Comparison of ENCODE assay signal across 8 cellular contexts in the genomic region with DNA sequence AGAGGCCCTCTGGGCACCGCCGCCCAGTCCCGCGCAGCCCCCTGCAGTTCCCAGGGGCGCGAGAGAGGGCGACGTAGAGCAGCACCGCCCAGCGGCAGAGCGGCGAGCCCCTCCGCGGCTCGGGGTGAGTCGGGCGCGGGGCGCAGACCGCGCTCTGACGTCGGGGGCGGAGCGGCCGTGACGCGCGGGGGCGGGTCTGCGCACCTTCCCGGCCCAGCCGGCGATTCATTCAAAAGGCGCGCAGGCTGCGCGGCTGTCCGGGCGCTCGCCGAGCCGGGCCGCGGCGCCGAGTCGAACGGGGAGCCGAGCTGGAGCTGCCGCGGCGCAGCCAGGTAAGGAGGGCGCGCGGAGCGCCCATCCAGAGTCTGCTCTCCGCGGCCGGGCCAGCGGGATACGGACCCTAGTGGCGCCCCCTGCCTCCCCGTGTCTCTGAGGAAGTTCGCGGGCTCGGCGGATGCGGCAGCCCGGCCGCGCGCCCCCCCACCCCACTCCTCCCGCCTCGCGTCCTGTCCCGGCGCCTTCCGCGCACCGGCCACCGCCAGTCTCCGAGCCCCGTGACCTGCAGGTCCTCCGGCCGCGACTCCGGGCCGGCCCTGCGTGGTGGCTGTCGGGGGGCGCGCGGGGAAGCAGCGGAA. TPM values are rescaled to one million over a fixed set of nuclear protein-coding genes. Genes with fewer than 3 reads are reported as not detected.
A peak's percentile ranks its signal among the peaks of the same experiment; 100 is the strongest.
DNase-seq lines count a peak whose midpoint lies in the region; ATAC-seq and TF ChIP-seq lines count a peak whose summit lies in the region.

A gene with protein sequence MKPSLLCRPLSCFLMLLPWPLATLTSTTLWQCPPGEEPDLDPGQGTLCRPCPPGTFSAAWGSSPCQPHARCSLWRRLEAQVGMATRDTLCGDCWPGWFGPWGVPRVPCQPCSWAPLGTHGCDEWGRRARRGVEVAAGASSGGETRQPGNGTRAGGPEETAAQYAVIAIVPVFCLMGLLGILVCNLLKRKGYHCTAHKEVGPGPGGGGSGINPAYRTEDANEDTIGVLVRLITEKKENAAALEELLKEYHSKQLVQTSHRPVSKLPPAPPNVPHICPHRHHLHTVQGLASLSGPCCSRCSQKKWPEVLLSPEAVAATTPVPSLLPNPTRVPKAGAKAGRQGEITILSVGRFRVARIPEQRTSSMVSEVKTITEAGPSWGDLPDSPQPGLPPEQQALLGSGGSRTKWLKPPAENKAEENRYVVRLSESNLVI (plus strand): TSS at position 232 of the 635 bp plus-strand sequence. CDS start 12,738 bp downstream, outside the sequence.

- H3K36me3 ChIP-seq in BE2C, result no peaks in the 10 kb centered on the region

- no peaks in the 10 kb centered on the region for H3K27me3 ChIP-seq in BE2C

- peak within 1 kb of the TSS; percentile 69 for H3K27ac ChIP-seq in cingulate gyrus (ENCODE audit: low read depth, low read length)

- peak; percentile 93 for DNase-seq in BE2C
- peak; percentile 96 for DNase-seq in NCI-H510A treated with DMSO at 0.1 percent for 48 hours (lab: John Stamatoyannopoulos, UW)
- peak; percentile 87 to 91 for DNase-seq in activated CD4-positive, alpha-beta T cell treated with anti-CD3 and anti-CD28 coated beads for 4 hours
- peak; percentile 80 to 91 for DNase-seq in left colon
- DNase-seq in stimulated activated CD4-positive, alpha-beta T cell treated with anti-CD3 and anti-CD28 coated beads, Interleukin-1b, Interleukin-23, amount 100 ng/mL, for 48 hours, result peak; percentile 92

- H3K4me3 ChIP-seq in BE2C (ENCODE audit: low read depth, low read length), result peak within 1 kb of the TSS; percentile 76

- H3K9me3 ChIP-seq in BE2C, result no peaks in the 10 kb centered on the region

- intact Hi-C loops in left colon (cut with DNase I, micrococcal nuclease), result no loop called here

- peak; percentile 65 for ATAC-seq in GM19043 (IDR thresholded peaks at IDR 0.05; ENCODE audit: low read depth, unreplicated experiment)
- peak; percentile 77 for ATAC-seq in HG03354 (IDR thresholded peaks at IDR 0.05; ENCODE audit: poor library complexity, severe bottlenecking, unreplicated experiment)
- peak; percentile 96 for ATAC-seq in left colon

- H3K4me1 ChIP-seq in BE2C, result 0 out of 2 replicates have a peak, but pooled peaks cover 3% of the 10 kb centered on the region

- TF ChIP-seq CTCF in BE2C (IDR thresholded peaks at IDR 0.05; ENCODE audit: low read depth, low read length), result peak; percentile 65

RNA-seq across cellular contexts. Expression of the gene that starts here (rescaled TPM):
- polyA plus RNA-seq in BE2C (2012; ENCODE audit: insufficient read depth, insufficient read length, low read depth), result 7.5 TPM
- 1 to 10 TPM; 2.6 to 3.1 TPM for total RNA-seq in left colon

Comparison
In these comparisons a context has a peak if more than half of its experiments do, and no peak if none do; other contexts are left out.
1. Peak in every context shown above with its lines: DNase-seq, ATAC-seq, H3K4me3 ChIP-seq and H3K27ac ChIP-seq.